In genomic region chr1:45211061-45211460, GRCh38 we compare ENCODE assay signal across 22 cellular contexts. TPM values are rescaled to one million over a fixed set of nuclear protein-coding genes. Genes with fewer than 3 reads are reported as not detected.
"Had no signal": no experiment of that assay in that cellular context is flagged by ENCODE, and none has a peak within 500 bp of the region (broad histone marks: within the 10 kb centered on the region; RNA-seq: fewer than 3 reads in every experiment).

No MANE protein-coding gene starts in this region.

- H3K36me3 ChIP-seq: SJCRH30 had no signal

- ATAC-seq: HepG2, Right ventricle myocardium inferior, SK-N-SH treated with all-trans-retinoic acid at 6 μM for 48 hours had no signal

- H3K27ac ChIP-seq: SJCRH30 had no signal

- H3K4me1 ChIP-seq: SJCRH30 had no signal

- FAIRE-seq: HepG2 had no signal

- DNase-seq: IMR-90, Karpas-422, KG1, MM.1S, NCI-H1092 treated with DMSO at 0.1 percent for 48 hours, NCI-H1436, NCI-H187, NCI-H2029, NCI-H2081 treated with DMSO at 0.1 percent for 48 hours, NCI-H2171, NCI-H226, NCI-H446, NCI-H510A, NCI-H524 treated with DMSO at 0.1 percent for 48 hours, NCI-H69, NCI-H774, SHP77 treated with DMSO at 0.1 percent for 48 hours, SJCRH30 had no signal

- H3K4me3 ChIP-seq: SJCRH30 had no signal

RNA-seq across cellular contexts. Expression of gene ZSWIM5, which starts 4.7 kb away (rescaled TPM):
- total RNA-seq: HT1080 had no signal
